Comparison of ENCODE assay signal across 18 cellular contexts in the genomic region with DNA sequence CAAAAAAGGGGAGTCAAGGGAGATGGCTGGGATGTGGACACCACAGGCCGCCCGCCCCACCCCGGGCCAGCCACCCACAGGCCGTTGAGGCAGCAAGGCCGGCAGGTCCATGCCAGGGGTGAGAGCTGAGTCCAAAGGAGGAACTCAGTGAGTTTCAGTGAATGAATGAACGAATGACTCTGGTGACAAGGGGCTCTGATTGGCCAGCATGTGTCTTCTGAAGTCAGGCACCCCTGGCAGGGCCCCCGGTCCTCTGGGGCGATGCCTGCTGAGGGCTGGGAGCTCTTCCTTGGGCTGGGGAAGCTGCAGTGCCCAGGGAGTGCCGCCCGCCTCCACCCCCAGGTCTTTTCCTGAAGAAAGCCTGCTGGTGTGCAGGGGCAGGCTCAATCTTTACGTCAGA.
A peak's percentile ranks its signal among the peaks of the same experiment; 100 is the strongest.
DNase-seq lines count a peak whose midpoint lies in the region; ATAC-seq, FAIRE-seq and TF ChIP-seq lines count a peak whose summit lies in the region.
"Had no signal": no experiment of that assay in that cellular context is flagged by ENCODE, and none has a peak within 500 bp of the region (broad histone marks: within the 10 kb centered on the region; RNA-seq: fewer than 3 reads in every experiment).

No MANE protein-coding gene starts in this region.

- no peak overlapping the region for H3K27ac ChIP-seq in BLaER1 treated with 17β-estradiol and CSF1 and Interleukin-3, amounts not matched to agents 10 nM and 100 nM
- H3K27ac ChIP-seq in H1 (ENCODE audit: low read depth, low read length), result no peak overlapping the region
- no peak overlapping the region for H3K27ac ChIP-seq in osteoblast (ENCODE audit: low read depth, low read length)

- POLR2A ChIA-PET in H1 (lab: Charles Lee; ENCODE audit: partially characterized antibody), result interaction anchor here (0.6 to 1.6 kb wide), 2 partner anchors 8 to 95 kb away, joined by 4 to 5 read pairs; no protein-coding TSS in a partner anchor

- H4K5ac ChIP-seq in H1 (ENCODE audit: insufficient read length, low read depth, low read length), result no peak overlapping the region

- H3K4me3 ChIP-seq in BLaER1 treated with 17β-estradiol and CSF1 and Interleukin-3, amounts not matched to agents 10 nM and 100 nM, result no peak overlapping the region
- H3K4me3 ChIP-seq in H1 (ENCODE audit: extremely low read depth in 1 of 4, insufficient read depth in 2 of 4, low read depth in 3 of 4, low read length in 4 of 4), result no peak overlapping the region
- H3K4me3 ChIP-seq in osteoblast (ENCODE audit: insufficient read depth, low read length), result no peak overlapping the region

- no peak overlapping the region for H3K4ac ChIP-seq in H1 (replicated peaks; ENCODE audit: insufficient read length, low read depth, low read length)

- DNase-seq in H1 (ENCODE audit: low read depth in 1 of 2, low spot score in 2 of 2) (no peak), osteoblast (ENCODE audit: insufficient read length, low spot score, missing footprints) (peak; percentile 52), type B pancreatic cell (ENCODE audit: extremely low spot score, unreplicated experiment) (no peak), kidney tubule cell (ENCODE audit: low spot score) (no peak)
- DNase-seq: BE2C; CD8-positive, alpha-beta T cell; COR-L47; DND-41; GDM1; IMR-90 had no signal

- peak overlapping the region; percentile 3 for H2BK120ac ChIP-seq in H1 (replicated peaks; ENCODE audit: low read depth, low read length)

- TF ChIP-seq POLR2A in H1 (IDR thresholded peaks at IDR 0.05; ENCODE audit: control extremely low read depth in 1 of 2, low read depth in 2 of 2, low read length in 2 of 2), result no peak

- 69% methylated on average over 11 of the region's 11 CpGs; no CpG with 5 or more reads in 1 of the 2 experiments for WGBS in H1 (ENCODE audit: extremely low coverage in 1 of 2, insufficient coverage in 1 of 2, insufficient read length in 1 of 2, insufficient replicate concordance in 2 of 2, low coverage in 1 of 2, low lambda C conversion rate in 2 of 2, missing lambda C conversion rate in 1 of 2), 2 experiments

- H3K27me3 ChIP-seq in BLaER1 treated with 17β-estradiol and CSF1 and Interleukin-3, amounts not matched to agents 10 nM and 100 nM, result no peaks in the 10 kb centered on the region
- H3K27me3 ChIP-seq in H1 (replicated peaks in 1 of 4; ENCODE audit: control insufficient read depth in 3 of 4, extremely low read depth in 1 of 4, insufficient read depth in 3 of 4, low read length in 3 of 4), result peaks cover 0 to 4% (median 2%) of the 10 kb centered on the region in 4 experiments; a peak in 3 of 7 replicates
- no peaks in the 10 kb centered on the region for H3K27me3 ChIP-seq in osteoblast (ENCODE audit: insufficient read depth, low read length)
- H3K27me3 ChIP-seq: BE2C had no signal

- H4K8ac ChIP-seq in H1 (ENCODE audit: extremely low read depth, insufficient read depth, low read length), result no peak overlapping the region

- peaks cover 32 to 57% (median 53%) of the 10 kb centered on the region in 10 experiments for H3K4me1 ChIP-seq in BLaER1 treated with 17β-estradiol and CSF1 and Interleukin-3, amounts not matched to agents 10 nM and 100 nM
- H3K4me1 ChIP-seq in H1 (replicated peaks in 1 of 4; ENCODE audit: control insufficient read depth in 3 of 4, insufficient read depth in 4 of 4, low read length in 3 of 4) (peaks cover 9 to 35% (median 27%) of the 10 kb centered on the region in 4 experiments), osteoblast (ENCODE audit: insufficient read depth, low read length) (no peaks in the 10 kb centered on the region)

- no peak overlapping the region for H2BK15ac ChIP-seq in H1 (ENCODE audit: low read length)

- peaks cover 18% of the 10 kb centered on the region for H3K27me3 Mint-ChIP-seq in type B pancreatic cell

- H4K20me1 ChIP-seq in BLaER1 treated with 17β-estradiol and CSF1 and Interleukin-3, amounts not matched to agents 10 nM and 100 nM, result peaks cover 0 to 13% (median 0%) of the 10 kb centered on the region in 11 experiments; a peak in 1 of 22 replicates
- no peaks in the 10 kb centered on the region for H4K20me1 ChIP-seq in H1 (replicated peaks in 1 of 2; ENCODE audit: control insufficient read depth in 1 of 2, insufficient read depth in 2 of 2, low read length in 2 of 2)
- no peaks in the 10 kb centered on the region for H4K20me1 ChIP-seq in osteoblast (ENCODE audit: insufficient read depth, low read length)

- FAIRE-seq in H1 (lab: Jason Lieb, UNC), result no peak
- FAIRE-seq: A204.1, GM12892, GM19239, H54 had no signal

- TF ChIP-seq EP300 in H1 (IDR thresholded peaks at IDR 0.05; ENCODE audit: borderline replicate concordance in 1 of 2, low read depth in 2 of 2, low read length in 2 of 2), result no peak

- H3K23ac ChIP-seq in H1 (ENCODE audit: insufficient read length), result no peak overlapping the region

- no peaks in the 10 kb centered on the region for H3K79me1 ChIP-seq in H1 (ENCODE audit: low read depth, low read length)

- H3K23me2 ChIP-seq in H1 (ENCODE audit: low read depth, low read length), result no peaks in the 10 kb centered on the region

- no peaks in the 10 kb centered on the region for H3K36me3 Mint-ChIP-seq in type B pancreatic cell
- H3K36me3 Mint-ChIP-seq: CD14-positive monocyte; CD8-positive, alpha-beta T cell had no signal

- H3K4me1 Mint-ChIP-seq in type B pancreatic cell (ENCODE audit: unreplicated experiment), result peaks cover 50% of the 10 kb centered on the region

- no peak for TF ChIP-seq RAD21 in H1 (IDR thresholded peaks at IDR 0.05 in 1 of 2, conservative IDR thresholded peaks at IDR 0.05 in 1 of 2; ENCODE audit: low read depth in 2 of 2, low read length in 2 of 2)

- no peak overlapping the region for H3K56ac ChIP-seq in H1 (replicated peaks; ENCODE audit: insufficient read length, low read depth, low read length)

- no peak for TF ChIP-seq CTCF in H1 (IDR thresholded peaks at IDR 0.05; ENCODE audit: control extremely low read depth in 1 of 3, insufficient read depth in 1 of 3, low read depth in 1 of 3, low read length in 3 of 3)
- no peak for TF ChIP-seq CTCF in osteoblast (IDR thresholded peaks at IDR 0.05; ENCODE audit: extremely low read depth, low read depth, low read length)
- TF ChIP-seq CTCF in type B pancreatic cell (conservative IDR thresholded peaks at IDR 0.05), result no peak

- peak overlapping the region; percentile 93; the same call in 1 of the 2 replicates for H2BK5ac ChIP-seq in H1 (ENCODE audit: low read depth, low read length)

- no peak for ATAC-seq in GM21367 (IDR thresholded peaks at IDR 0.05; ENCODE audit: unreplicated experiment)
- ATAC-seq in GM19397 (IDR thresholded peaks at IDR 0.05; ENCODE audit: unreplicated experiment), result no peak
- ATAC-seq: CD8-positive, alpha-beta T cell had no signal

- peak overlapping the region; percentile 71; the same call in 1 of the 2 replicates for H3K18ac ChIP-seq in H1 (ENCODE audit: extremely low read depth, low read length)

- no peak overlapping the region for H3K14ac ChIP-seq in H1 (ENCODE audit: insufficient read length)

- no peaks in the 10 kb centered on the region for H3K36me3 ChIP-seq in BLaER1 treated with 17β-estradiol and CSF1 and Interleukin-3, amounts not matched to agents 10 nM and 100 nM
- H3K36me3 ChIP-seq in H1 (ENCODE audit: control insufficient read depth in 2 of 4, insufficient read depth in 4 of 4, low read length in 3 of 4) (no peaks in the 10 kb centered on the region), osteoblast (ENCODE audit: insufficient read depth, low read length) (no peaks in the 10 kb centered on the region)
- H3K36me3 ChIP-seq: BE2C had no signal

- peak overlapping the region; percentile 93 for H4K91ac ChIP-seq in H1 (replicated peaks; ENCODE audit: insufficient read length, low read length)

- peak overlapping the region; percentile 90 for H2BK12ac ChIP-seq in H1 (ENCODE audit: low read depth, low read length)

- H3K27ac Mint-ChIP-seq in type B pancreatic cell, result peak overlapping the region; percentile 48
- H3K27ac Mint-ChIP-seq: CD8-positive, alpha-beta T cell had no signal

- H2BK20ac ChIP-seq in H1 (ENCODE audit: low read length), result no peak overlapping the region

- H2AFZ ChIP-seq in H1 (ENCODE audit: low read length) (no peak overlapping the region), osteoblast (ENCODE audit: low read length) (no peak overlapping the region)

- H3K9me3 ChIP-seq in BLaER1 treated with 17β-estradiol and CSF1 and Interleukin-3, amounts not matched to agents 10 nM and 100 nM (replicated peaks in 1 of 11), result no peaks in the 10 kb centered on the region
- H3K9me3 ChIP-seq in H1 (ENCODE audit: insufficient read depth in 2 of 2, low read depth in 1 of 2, low read length in 1 of 2), result no peaks in the 10 kb centered on the region
- peaks cover 3% of the 10 kb centered on the region for H3K9me3 ChIP-seq in osteoblast (ENCODE audit: low read depth, low read length)
- H3K9me3 ChIP-seq: BE2C had no signal

- H3K9ac ChIP-seq in BLaER1 treated with 17β-estradiol and CSF1 and Interleukin-3, amounts not matched to agents 10 nM and 100 nM, result no peak overlapping the region
- H3K9ac ChIP-seq in H1 (replicated peaks in 1 of 4; ENCODE audit: extremely low read depth in 1 of 4, low read depth in 3 of 4, low read length in 3 of 4), result no peak overlapping the region

- H3K9me3 Mint-ChIP-seq in type B pancreatic cell, result no peaks in the 10 kb centered on the region
- H3K9me3 Mint-ChIP-seq: CD14-positive monocyte; CD8-positive, alpha-beta T cell had no signal

- CTCF ChIA-PET in H1 (lab: Charles Lee; ENCODE audit: partially characterized antibody), result interaction anchor here (0.8 to 2.2 kb wide), 6 partner anchors 17 to 92 kb away, joined by 3 to 8 read pairs (median 4); no protein-coding TSS in a partner anchor

- H2AK5ac ChIP-seq in H1 (ENCODE audit: low read depth, low read length), result no peak overlapping the region

- H3K4me2 ChIP-seq in BLaER1 treated with 17β-estradiol and CSF1 and Interleukin-3, amounts not matched to agents 10 nM and 100 nM, result peak overlapping the region; percentile 4 to 69 (median 36); a peak in 14 of 22 replicates
- H3K4me2 ChIP-seq in H1 (ENCODE audit: insufficient read depth in 1 of 2, low read depth in 2 of 2, low read length in 2 of 2), result peak overlapping the region in 1 of 2 experiments; percentile 61; a peak in 2 of 4 replicates
- no peak overlapping the region for H3K4me2 ChIP-seq in osteoblast (ENCODE audit: insufficient read depth, low read length)

- H3K79me2 ChIP-seq in H1 (ENCODE audit: control insufficient read depth in 1 of 2, insufficient read depth in 2 of 2, low read length in 2 of 2) (no peaks in the 10 kb centered on the region), osteoblast (ENCODE audit: insufficient read depth, low read length) (no peaks in the 10 kb centered on the region)

- no peak overlapping the region for H3K4me3 Mint-ChIP-seq in type B pancreatic cell
- H3K4me3 Mint-ChIP-seq: CD14-positive monocyte; CD8-positive, alpha-beta T cell had no signal

TF ChIP-seq in H1, 55 proteins besides CTCF, POLR2A, EP300 and RAD21 (continues in another document):
- no peak for TF ChIP-seq TBP (IDR thresholded peaks at IDR 0.05; ENCODE audit: low read depth, low read length)
- TF ChIP-seq CTBP2 (IDR thresholded peaks at IDR 0.05; ENCODE audit: borderline replicate concordance, insufficient read depth, insufficient read length, low read length), result no peak
- no peak for TF ChIP-seq BRCA1 (IDR thresholded peaks at IDR 0.05; ENCODE audit: low read depth, low read length)
- no peak for TF ChIP-seq JUND (IDR thresholded peaks at IDR 0.05; ENCODE audit: low read length)
- no peak for TF ChIP-seq JUN (IDR thresholded peaks at IDR 0.05; ENCODE audit: low read depth, low read length)
- no peak for TF ChIP-seq SRF (IDR thresholded peaks at IDR 0.05; ENCODE audit: low read depth, low read length)
